In the genomic region with DNA sequence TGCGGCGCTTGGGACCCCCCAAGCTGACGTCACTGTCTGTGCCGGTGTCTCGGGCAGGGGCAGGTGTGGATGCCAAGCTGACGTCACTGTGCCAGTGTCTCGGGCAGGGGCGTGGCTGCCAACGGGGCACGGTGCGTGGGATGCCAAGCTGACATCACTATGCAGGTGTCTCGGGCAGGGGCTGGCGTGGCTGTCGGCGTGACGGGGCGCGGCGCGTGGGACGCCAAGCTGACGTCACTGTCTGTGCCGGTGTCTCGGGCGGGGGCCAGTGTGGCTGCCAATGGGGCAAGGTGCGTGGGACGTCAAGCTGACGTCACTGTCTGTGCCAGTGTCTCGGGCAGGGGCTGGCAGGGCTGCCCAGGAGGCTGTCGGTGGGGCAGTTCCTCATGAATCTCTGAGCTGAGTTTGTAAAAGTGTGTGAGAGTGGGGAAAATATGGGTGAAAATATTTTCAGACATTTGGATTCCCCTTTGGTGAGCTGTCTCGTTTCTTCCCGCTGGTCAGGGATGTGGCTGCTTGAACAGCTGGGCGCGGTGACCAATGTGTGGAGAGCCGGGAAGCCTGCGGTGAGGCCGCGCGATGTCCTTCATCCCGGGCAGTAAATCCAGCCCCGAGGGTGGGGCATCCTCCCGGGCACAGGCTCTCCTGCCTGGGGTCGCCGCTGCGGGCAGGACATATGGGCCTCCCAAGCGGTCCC, we compare ENCODE assay signal across 19 cellular contexts. TPM values are rescaled to one million over a fixed set of nuclear protein-coding genes. Genes with fewer than 3 reads are reported as not detected.
DNase-seq lines count a peak whose midpoint lies in the region; ATAC-seq and TF ChIP-seq lines count a peak whose summit lies in the region.
"Had no signal": no experiment of that assay in that cellular context is flagged by ENCODE, and none has a peak within 500 bp of the region (broad histone marks: within the 10 kb centered on the region; RNA-seq: fewer than 3 reads in every experiment).

No MANE protein-coding gene starts in this region.

- peak overlapping the region; percentile 30 for H2BK12ac ChIP-seq in neuronal stem cell (ENCODE audit: low read length)

- peak overlapping the region; percentile 77 for H3K23ac ChIP-seq in neuronal stem cell (ENCODE audit: low read depth, low read length, poor library complexity)

- TF ChIP-seq CTCF in omental fat pad (IDR thresholded peaks at IDR 0.05) = no peak

- H3K4me2 ChIP-seq in neuronal stem cell (ENCODE audit: insufficient read depth, low read length, poor library complexity, severe bottlenecking) = no peak overlapping the region
- H3K4me2 ChIP-seq: SK-N-SH had no signal

- H3K27me3 ChIP-seq in neuronal stem cell (ENCODE audit: control insufficient read depth in 3 of 3, insufficient read depth in 3 of 3, low read depth in 1 of 3, low read length in 3 of 3) = no peaks in the 10 kb centered on the region

- H2AFZ ChIP-seq in neuronal stem cell (ENCODE audit: low read length) = no peak overlapping the region

- peak overlapping the region; percentile 91 for H3K14ac ChIP-seq in neuronal stem cell (ENCODE audit: low read length)

- no peak overlapping the region for H3K4me3 ChIP-seq in neuronal stem cell (ENCODE audit: low read length in 2 of 2)

- H3K79me1 ChIP-seq in neuronal stem cell (ENCODE audit: low read depth, low read length) = peaks cover 23% of the 10 kb centered on the region

- H4K91ac ChIP-seq in neuronal stem cell (ENCODE audit: low read depth, low read length, poor library complexity) = no peak overlapping the region

- no peak overlapping the region for H2BK120ac ChIP-seq in neuronal stem cell (ENCODE audit: low read depth, low read length)

- DNase-seq in COLO668 (lab: John Stamatoyannopoulos, UW; ENCODE audit: unreplicated experiment) = peak; percentile 38
- DNase-seq in LoVo (ENCODE audit: low spot score) = peak; percentile 14
- no peak for DNase-seq in neuronal stem cell (ENCODE audit: low spot score)
- DNase-seq in SW 1271 (lab: John Stamatoyannopoulos, UW) = no peak
- no peak for DNase-seq in CD1c-positive myeloid dendritic cell (ENCODE audit: extremely low spot score)
- no peak for DNase-seq in omental fat pad (ENCODE audit: low spot score)
- no peak for DNase-seq in NCI-H510A treated with DMSO at 0.1 percent for 48 hours (lab: John Stamatoyannopoulos, UW)
- DNase-seq: CD4-positive, CD25-positive, alpha-beta regulatory T cell; H7; KBM-7; NCI-H1092 treated with DMSO at 0.1 percent for 48 hours; NCI-H2081 treated with DMSO at 0.1 percent for 48 hours; NCI-H2227 treated with DMSO at 0.1 percent for 48 hours; NCI-H524 treated with DMSO at 0.1 percent for 48 hours; Right ventricle myocardium superior; SK-N-SH had no signal

- ATAC-seq in esophagus mucosa (peak; percentile 62), omental fat pad (ENCODE audit: low FRiP score) (no peak)

- WGBS in neuronal stem cell (ENCODE audit: extremely low coverage in 2 of 2, insufficient read length in 2 of 2, insufficient replicate concordance in 1 of 2), 2 donors = no CpG with 5 or more reads among the region's 46 CpGs

- peaks cover 6 to 12% of the 10 kb centered on the region in 2 donors for H3K9me3 ChIP-seq in neuronal stem cell (replicated peaks in 1 of 2; ENCODE audit: control insufficient read depth in 2 of 2, insufficient read depth in 1 of 2, low read depth in 1 of 2, low read length in 2 of 2)
- H3K9me3 ChIP-seq: SK-N-SH had no signal

- no peak overlapping the region for H2AK5ac ChIP-seq in neuronal stem cell (ENCODE audit: low read depth, low read length)

- H2BK5ac ChIP-seq in neuronal stem cell (ENCODE audit: low read length) = no peak overlapping the region

- H4K8ac ChIP-seq in neuronal stem cell (ENCODE audit: low read depth, low read length) = peak overlapping the region; percentile 6

- peak overlapping the region; percentile 79 for H3K9ac ChIP-seq in neuronal stem cell (ENCODE audit: low read depth, low read length, poor library complexity)
- H3K9ac ChIP-seq: SK-N-SH had no signal

- H2BK15ac ChIP-seq in neuronal stem cell (ENCODE audit: low read length) = no peak overlapping the region

- H3K4me1 ChIP-seq in neuronal stem cell (ENCODE audit: control insufficient read depth in 2 of 2, insufficient read depth in 1 of 2, low read depth in 1 of 2, low read length in 2 of 2) = peaks cover 8 to 12% of the 10 kb centered on the region in 2 donors

- no peak overlapping the region for H3K4ac ChIP-seq in neuronal stem cell (ENCODE audit: low read length)

- H3K36me3 ChIP-seq in neuronal stem cell (replicated peaks in 1 of 2; ENCODE audit: control insufficient read depth in 2 of 2, insufficient read depth in 2 of 2, low read length in 2 of 2) = no peaks in the 10 kb centered on the region

- H3K27ac ChIP-seq in neuronal stem cell (replicated peaks; ENCODE audit: low read length) = no peak overlapping the region
- H3K27ac ChIP-seq: HL-60 had no signal

- peak overlapping the region; percentile 84 for H3K18ac ChIP-seq in neuronal stem cell (ENCODE audit: low read length)

RNA-seq across cellular contexts. Expression of a gene that starts 25.2 kb away (rescaled TPM):
- 9.7 TPM for total RNA-seq in esophagus mucosa
- polyA plus RNA-seq in neuronal stem cell (2013, experiment 1 of 2) = 20.8 TPM
- polyA plus RNA-seq in neuronal stem cell (2013, experiment 2 of 2) = 20.3 TPM
- total RNA-seq in omental fat pad = 100 to 1,000 TPM in 1 of 4 donors, 10 to 100 TPM in 3; 12.8 to 169 (median 41.5) TPM
- total RNA-seq: M059J had no signal

Comparison
In these comparisons a context has a peak if more than half of its experiments do, and no peak if none do; other contexts are left out.
1. DNase-seq: peak in COLO668 (single experiment) and LoVo (single experiment); none in neuronal stem cell (single experiment), SW 1271 (0 of 2), CD1c-positive myeloid dendritic cell (single experiment), omental fat pad (single experiment) and NCI-H510A treated with DMSO at 0.1 percent for 48 hours (single experiment).